In genomic region chr4:53937918-53938317, GRCh38 we compare ENCODE assay signal across 19 cellular contexts.
DNase-seq lines count a peak whose midpoint lies in the region; ATAC-seq and TF ChIP-seq lines count a peak whose summit lies in the region.
"Had no signal": no experiment of that assay in that cellular context is flagged by ENCODE, and none has a peak within 500 bp of the region (broad histone marks: within the 10 kb centered on the region; RNA-seq: fewer than 3 reads in every experiment).

No MANE protein-coding gene starts in this region.

- ATAC-seq in HG03460 (IDR thresholded peaks at IDR 0.05; ENCODE audit: unreplicated experiment) = no peak
- ATAC-seq: T-cell had no signal

- H3K79me2 ChIP-seq in smooth muscle cell (ENCODE audit: low read depth) = no peaks in the 10 kb centered on the region
- H3K79me2 ChIP-seq: parathyroid adenoma had no signal

- peaks cover 4% of the 10 kb centered on the region for H3F3A ChIP-seq in smooth muscle cell (ENCODE audit: low read depth)

- intact Hi-C loops in lower leg skin (cut with DNase I; ENCODE audit: low total_unique reads) = no loop called here

- H3K9me3 ChIP-seq in adipocyte (ENCODE audit: control insufficient read depth, low read length) (peaks cover 5% of the 10 kb centered on the region), smooth muscle cell (replicated peaks; ENCODE audit: low read depth) (no peaks in the 10 kb centered on the region)

- no peaks in the 10 kb centered on the region for H3K36me3 Mint-ChIP-seq in T-helper 2 cell treated with Interferon-gamma antibody and Interleukin-4, amounts not matched to agents 5 μg/mL and 100 μg/mL, for 36 hours (ENCODE audit: low read depth)

- H3K4me1 ChIP-seq in adipocyte (ENCODE audit: control insufficient read depth, insufficient read depth, low read length) (peaks cover 21% of the 10 kb centered on the region), smooth muscle cell (ENCODE audit: low read depth) (peaks cover 3% of the 10 kb centered on the region)
- H3K4me1 ChIP-seq: parathyroid adenoma had no signal

- no peaks in the 10 kb centered on the region for H4K20me1 ChIP-seq in smooth muscle cell (ENCODE audit: low read depth)

- TF ChIP-seq CTCF in fibroblast of villous mesenchyme (IDR thresholded peaks at IDR 0.05; ENCODE audit: insufficient read depth, low read depth, low read length) = no peak
- no peak for TF ChIP-seq CTCF in smooth muscle cell (IDR thresholded peaks at IDR 0.05; ENCODE audit: borderline replicate concordance, insufficient read depth, poor library complexity, severe bottlenecking)
- no peak for TF ChIP-seq CTCF in lower leg skin (IDR thresholded peaks at IDR 0.05)

- no peak overlapping the region for H3K27ac Mint-ChIP-seq in T-helper 2 cell treated with Interferon-gamma antibody and Interleukin-4, amounts not matched to agents 5 μg/mL and 100 μg/mL, for 36 hours
- H3K27ac Mint-ChIP-seq: CD4-positive, alpha-beta T cell; stimulated activated naive CD8-positive, alpha-beta T cell treated with anti-CD3 and anti-CD28 coated beads, Interleukin-15, Interleukin-2, amounts not matched to agents 100 ng/mL and 50 ng/mL, for 24 hours; T-cell had no signal

- no peaks in the 10 kb centered on the region for H3K27me3 ChIP-seq in adipocyte (replicated peaks; ENCODE audit: control insufficient read depth, insufficient read depth, low read length)
- no peaks in the 10 kb centered on the region for H3K27me3 ChIP-seq in smooth muscle cell (ENCODE audit: low read depth)

- H3K27me3 Mint-ChIP-seq in T-helper 2 cell treated with Interferon-gamma antibody and Interleukin-4, amounts not matched to agents 5 μg/mL and 100 μg/mL, for 36 hours (ENCODE audit: low read depth) = peaks cover 4% of the 10 kb centered on the region
- H3K27me3 Mint-ChIP-seq: central memory CD8-positive, alpha-beta T cell had no signal

- H3K4me2 ChIP-seq in smooth muscle cell = peak overlapping the region; percentile 56

- no peak overlapping the region for H2AFZ ChIP-seq in smooth muscle cell (ENCODE audit: low read depth)
- H2AFZ ChIP-seq: parathyroid adenoma had no signal

- WGBS in smooth muscle cell (ENCODE audit: low lambda C conversion rate) = 13% methylated on average over 7 of the region's 7 CpGs
- WGBS in lower leg skin, 2 donors = 80 to 83% methylated on average over 7 of the region's 7 CpGs

- H3K9me3 Mint-ChIP-seq in T-helper 2 cell treated with Interferon-gamma antibody and Interleukin-4, amounts not matched to agents 5 μg/mL and 100 μg/mL, for 36 hours = peaks cover 5% of the 10 kb centered on the region
- H3K9me3 Mint-ChIP-seq: central memory CD8-positive, alpha-beta T cell; stimulated activated naive CD8-positive, alpha-beta T cell treated with anti-CD3 and anti-CD28 coated beads, Interleukin-15, Interleukin-2, amounts not matched to agents 100 ng/mL and 50 ng/mL, for 24 hours had no signal

- no peaks in the 10 kb centered on the region for H3K4me1 Mint-ChIP-seq in T-helper 2 cell treated with Interferon-gamma antibody and Interleukin-4, amounts not matched to agents 5 μg/mL and 100 μg/mL, for 36 hours (ENCODE audit: low read depth)
- H3K4me1 Mint-ChIP-seq: central memory CD8-positive, alpha-beta T cell; T-cell had no signal

- H3K4me3 Mint-ChIP-seq in T-helper 2 cell treated with Interferon-gamma antibody and Interleukin-4, amounts not matched to agents 5 μg/mL and 100 μg/mL, for 36 hours = no peak overlapping the region
- H3K4me3 Mint-ChIP-seq: CD4-positive, alpha-beta T cell; central memory CD8-positive, alpha-beta T cell; stimulated activated naive CD8-positive, alpha-beta T cell treated with anti-CD3 and anti-CD28 coated beads, Interleukin-15, Interleukin-2, amounts not matched to agents 100 ng/mL and 50 ng/mL, for 24 hours; T-cell had no signal

- H3K36me3 ChIP-seq in adipocyte (ENCODE audit: control insufficient read depth, insufficient read depth, low read length, severe bottlenecking) (no peaks in the 10 kb centered on the region), smooth muscle cell (ENCODE audit: low read depth) (no peaks in the 10 kb centered on the region)

- peak overlapping the region; percentile 14 for H3K4me3 ChIP-seq in adipocyte (ENCODE audit: low read length)
- no peak overlapping the region for H3K4me3 ChIP-seq in fibroblast of villous mesenchyme (ENCODE audit: low read depth, low read length)
- H3K4me3 ChIP-seq in smooth muscle cell = no peak overlapping the region
- H3K4me3 ChIP-seq in lower leg skin (ENCODE audit: low read depth, poor library complexity, severe bottlenecking) = no peak overlapping the region

- H3K27ac ChIP-seq in smooth muscle cell (ENCODE audit: low read depth) = peak overlapping the region; percentile 63
- H3K27ac ChIP-seq: parathyroid adenoma, RWPE1 had no signal

- DNase-seq in GM03348 (ENCODE audit: low spot score) = peak; percentile 59
- peak; percentile 49 for DNase-seq in adipocyte (ENCODE audit: low read depth)
- DNase-seq in fibroblast of villous mesenchyme (ENCODE audit: low read depth) = peak; percentile 62
- DNase-seq in smooth muscle cell (lab: John Stamatoyannopoulos, UW; ENCODE audit: unreplicated experiment) = no peak
- no peak for DNase-seq in T-helper 2 cell treated with Interferon-gamma antibody and Interleukin-4, amounts not matched to agents 5 μg/mL and 100 μg/mL, for 36 hours (ENCODE audit: low spot score)
- DNase-seq in NCI-H2081 treated with DMSO at 0.1 percent for 48 hours (lab: John Stamatoyannopoulos, UW) = no peak
- DNase-seq in lower leg skin (ENCODE audit: low spot score in 2 of 2) = no peak
- DNase-seq: activated naive CD4-positive, alpha-beta T cell; CD4-positive, alpha-beta T cell; head of caudate nucleus; MV-4-11; NCI-H2029 treated with DMSO at 0.1 percent for 48 hours; stimulated activated CD4-positive, alpha-beta T cell treated with anti-CD3 and anti-CD28 coated beads, Interleukin-12 subunit alpha, Interleukin-12 subunit beta, amount 100 ng/mL, for 4 hours; T-cell had no signal

- H3K9ac ChIP-seq in adipocyte (ENCODE audit: low read length) (no peak overlapping the region), smooth muscle cell (ENCODE audit: low read depth) (no peak overlapping the region)
- H3K9ac ChIP-seq: parathyroid adenoma had no signal

- TF ChIP-seq POLR2A in lower leg skin (IDR thresholded peaks at IDR 0.05) = no peak

Comparison
In these comparisons a context has a peak if more than half of its experiments do, and no peak if none do; other contexts are left out.
1. DNase-seq: peak in GM03348 (single experiment), adipocyte (single experiment) and fibroblast of villous mesenchyme (single experiment); none in smooth muscle cell (single experiment), T-helper 2 cell treated with Interferon-gamma antibody and Interleukin-4, amounts not matched to agents 5 μg/mL and 100 μg/mL, for 36 hours (single experiment), NCI-H2081 treated with DMSO at 0.1 percent for 48 hours (single experiment) and lower leg skin (0 of 2).